8 cellular contexts compared by ENCODE assay signal in genomic region chr13:19633340-19634128, GRCh38. TPM values are rescaled to one million over a fixed set of nuclear protein-coding genes. Genes with fewer than 3 reads are reported as not detected.
DNase-seq lines count a peak whose midpoint lies in the region; ATAC-seq and TF ChIP-seq lines count a peak whose summit lies in the region.

TSS of gene MPHOSPH8 (plus strand) at chr13:19633659. CDS start at chr13:19633749, 90 bp downstream.

- no peak for TF ChIP-seq EP300 in upper lobe of left lung (IDR thresholded peaks at IDR 0.05)

- intact Hi-C loops in heart left ventricle (cut with DNase I): loop anchor here in 7 of 10 donors (5.0 to 10.0 kb wide), 5 partner anchors 149 to 324 kb away; partner anchors contain the start of genes ZMYM5 (in 6 of the 7), PSPC1 (in 3 of the 7) and ZMYM2 (in 1 of the 7)
- intact Hi-C loops in posterior cingulate gyrus (cut with DNase I): loop anchor here (2.0 to 5.0 kb wide), 2 partner anchors 231 to 329 kb away; no protein-coding TSS in a partner anchor

- H3K4me3 ChIP-seq in GM12875 (ENCODE audit: low read depth, low read length): peak within 1 kb of the TSS; percentile 89
- H3K4me3 ChIP-seq in heart left ventricle: peak within 1 kb of the TSS; percentile 58 to 96 (median 82)
- peak within 1 kb of the TSS; percentile 82 to 97 (median 86) for H3K4me3 ChIP-seq in upper lobe of left lung

- no peak for TF ChIP-seq CTCF in GM12875 (IDR thresholded peaks at IDR 0.05; ENCODE audit: borderline replicate concordance, insufficient read depth, low read depth, low read length)
- no peak for TF ChIP-seq CTCF in heart left ventricle (IDR thresholded peaks at IDR 0.05)
- TF ChIP-seq CTCF in upper lobe of left lung (IDR thresholded peaks at IDR 0.05): peak in 1 of 6 experiments; percentile 34

- H3K9me3 ChIP-seq in heart left ventricle (no peaks in the 10 kb centered on the region), upper lobe of left lung (no peaks in the 10 kb centered on the region)

- WGBS in adipose tissue, 3 donors: 0 to 1% (median 0%) methylated on average over 65 to 68 of the region's 68 CpGs
- 0 to 1% (median 0%) methylated on average over 51 to 68 of the region's 68 CpGs for WGBS in heart left ventricle, 4 donors
- whole genome bisulfite sequencing in upper lobe of left lung, 2 donors: 0 to 1% methylated on average over 40 to 50 of the region's 68 CpGs

- H3K27me3 ChIP-seq in heart left ventricle (no peaks in the 10 kb centered on the region), upper lobe of left lung (no peaks in the 10 kb centered on the region)

- peak; percentile 78 for TF ChIP-seq POLR2A in heart left ventricle (IDR thresholded peaks at IDR 0.05)
- peak in 3 of 4 donors; percentile 68 to 89 (median 80) for TF ChIP-seq POLR2A in upper lobe of left lung (IDR thresholded peaks at IDR 0.05)

- peaks cover 0 to 12% (median 0%) of the 10 kb centered on the region in 9 donors for H3K36me3 ChIP-seq in heart left ventricle
- no peaks in the 10 kb centered on the region for H3K36me3 ChIP-seq in upper lobe of left lung

- ATAC-seq in HG02798 (IDR thresholded peaks at IDR 0.05; ENCODE audit: poor library complexity, unreplicated experiment): peak; percentile 99
- peak; percentile 99 for ATAC-seq in heart left ventricle
- peak; percentile 100 for ATAC-seq in upper lobe of left lung (ENCODE audit: low FRiP score in 2 of 2)

- H3K27ac ChIP-seq in adipose tissue (ENCODE audit: low read depth, low read length) (peak within 1 kb of the TSS; percentile 51), heart left ventricle (peak within 1 kb of the TSS; percentile 79 to 98 (median 94)), upper lobe of left lung (peak within 1 kb of the TSS; percentile 90 to 98 (median 94))

- H3K4me1 ChIP-seq in heart left ventricle: peaks cover 7 to 40% (median 30%) of the 10 kb centered on the region in 12 donors
- H3K4me1 ChIP-seq in upper lobe of left lung: peaks cover 18 to 32% (median 26%) of the 10 kb centered on the region in 4 donors

- DNase-seq in NCI-H1436 (lab: John Stamatoyannopoulos, UW) (peak; percentile 81), T follicular helper cell (ENCODE audit: low read depth) (peak; percentile 88), heart left ventricle (peak; percentile 95 to 97 (median 96)), posterior cingulate gyrus (peak; percentile 91 to 98 (median 92)), upper lobe of left lung (peak; percentile 93 to 97)

RNA-seq across cellular contexts. Expression of gene MPHOSPH8, which starts in this region (rescaled TPM):
- 10 to 100 TPM; 13.5 to 32.7 (median 18.6) TPM for polyA plus RNA-seq in adipose tissue
- 10 to 100 TPM; 15.2 to 39.3 (median 26.1) TPM for total RNA-seq in heart left ventricle
- 10 to 100 TPM; 22.6 to 37.6 TPM for polyA plus RNA-seq in heart left ventricle
- 10 to 100 TPM; 24.0 to 81.7 (median 35.3) TPM for total RNA-seq in upper lobe of left lung

Comparison
In these comparisons a context has a peak if more than half of its experiments do, and no peak if none do; other contexts are left out.
1. Peak in every context shown above with its lines: DNase-seq, ATAC-seq, H3K4me3 ChIP-seq and H3K27ac ChIP-seq.